In genomic region chr10:46106410-46107255, GRCh38 we compare ENCODE assay signal across 8 cellular contexts.
DNase-seq lines count a peak whose midpoint lies in the region; ATAC-seq lines count a peak whose summit lies in the region.

No MANE protein-coding gene starts in this region.

- H3K4me3 ChIP-seq in skeletal muscle tissue (ENCODE audit: low read length in 3 of 3): peak overlapping the region; percentile 69 to 90 (median 75)

- H3K9me3 ChIP-seq in T-helper 17 cell (ENCODE audit: control insufficient read depth, low read length, poor library complexity, severe bottlenecking) (no peaks in the 10 kb centered on the region), skeletal muscle tissue (ENCODE audit: control insufficient read depth in 3 of 3, low read length in 3 of 3) (no peaks in the 10 kb centered on the region)

- ATAC-seq in GM21723 (IDR thresholded peaks at IDR 0.05; ENCODE audit: unreplicated experiment) (peak; percentile 98), T-helper 17 cell (peak; percentile 93)

- H3K4me1 Mint-ChIP-seq in IgD-negative memory B cell (peaks cover 10 to 14% (median 12%) of the 10 kb centered on the region in 3 donors), T-helper 17 cell (peaks cover 9% of the 10 kb centered on the region)

- peaks cover 12% of the 10 kb centered on the region for H3K27me3 Mint-ChIP-seq in IgD-negative memory B cell
- H3K27me3 Mint-ChIP-seq in T-helper 17 cell: peaks cover 8% of the 10 kb centered on the region

- no peaks in the 10 kb centered on the region for H3K36me3 ChIP-seq in skeletal muscle tissue (ENCODE audit: control insufficient read depth in 3 of 3, insufficient read depth in 3 of 3, low read length in 3 of 3)

- peaks cover 0 to 5% (median 3%) of the 10 kb centered on the region in 3 donors for H3K27me3 ChIP-seq in skeletal muscle tissue (ENCODE audit: control insufficient read depth in 3 of 3, insufficient read depth in 3 of 3, low read length in 3 of 3)

- no peaks in the 10 kb centered on the region for H3K36me3 Mint-ChIP-seq in IgD-negative memory B cell
- peaks cover 6% of the 10 kb centered on the region for H3K36me3 Mint-ChIP-seq in T-helper 17 cell (ENCODE audit: low read depth)

- H3K9me3 Mint-ChIP-seq in IgD-negative memory B cell: no peaks in the 10 kb centered on the region

- H3K27ac Mint-ChIP-seq in IgD-negative memory B cell (no peak overlapping the region), T-helper 17 cell (peak overlapping the region; percentile 66)

- DNase-seq in ELF-1 (ENCODE audit: low read depth, low spot score): peak; percentile 77
- DNase-seq in T-helper 17 cell: peak in 2 of 3 donors; percentile 31 to 39
- peak; percentile 48 for DNase-seq in central memory CD4-positive, alpha-beta T cell
- DNase-seq in inferior parietal cortex (ENCODE audit: extremely low spot score): peak; percentile 26
- DNase-seq in GOT3 (lab: John Stamatoyannopoulos, UW): no peak

- H3K4me1 ChIP-seq in skeletal muscle tissue (ENCODE audit: control insufficient read depth in 3 of 3, insufficient read depth in 3 of 3, low read length in 3 of 3): peaks cover 9% of the 10 kb centered on the region in 3 donors

- peak overlapping the region; percentile 50 to 84 (median 73) for H3K9ac ChIP-seq in skeletal muscle tissue (ENCODE audit: low read depth in 1 of 3, low read length in 3 of 3)

- H3K4me3 Mint-ChIP-seq in IgD-negative memory B cell (peak overlapping the region; percentile 80 to 94 (median 82)), T-helper 17 cell (peak overlapping the region; percentile 99)

- H3K27ac ChIP-seq in skeletal muscle tissue (ENCODE audit: low read depth, low read length): no peak overlapping the region
